ENCODE assay signal across 8 cellular contexts in the genomic region with DNA sequence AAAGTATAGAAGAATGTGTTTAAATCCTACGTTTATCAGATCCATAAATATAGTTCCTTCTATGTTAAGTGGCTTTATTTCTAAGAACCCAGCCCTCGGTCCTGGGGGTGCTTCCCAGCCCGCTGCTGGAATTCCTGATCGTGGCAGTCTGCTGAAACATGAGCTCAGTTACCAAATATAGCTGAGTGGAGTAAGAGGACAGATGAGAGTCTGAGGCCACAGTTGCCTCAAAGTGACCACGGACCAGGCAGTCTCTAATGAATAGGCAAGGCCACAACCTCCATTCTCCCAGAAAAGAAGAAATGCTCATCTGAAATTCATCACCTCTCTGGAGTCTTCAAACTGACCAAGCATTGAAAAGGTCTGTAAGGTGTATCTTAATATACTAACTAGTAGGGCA. TPM values are rescaled to one million over a fixed set of nuclear protein-coding genes. Genes with fewer than 3 reads are reported as not detected.
DNase-seq lines count a peak whose midpoint lies in the region; ATAC-seq, FAIRE-seq and TF ChIP-seq lines count a peak whose summit lies in the region.

A gene (plus strand): TSS at position 219 of the 400 bp plus-strand sequence.

- H3K27ac ChIP-seq in right atrium auricular region (peak within 1 kb of the TSS; percentile 73 to 78), smooth muscle cell (ENCODE audit: low read depth) (peak within 1 kb of the TSS; percentile 58)

- H3K79me2 ChIP-seq in smooth muscle cell (ENCODE audit: low read depth) = no peaks in the 10 kb centered on the region

- H3K9me3 ChIP-seq in right atrium auricular region (no peaks in the 10 kb centered on the region), smooth muscle cell (replicated peaks; ENCODE audit: low read depth) (no peaks in the 10 kb centered on the region)

- H3F3A ChIP-seq in smooth muscle cell (ENCODE audit: low read depth) = no peaks in the 10 kb centered on the region

- H3K4me3 ChIP-seq in astrocyte of the spinal cord (ENCODE audit: low read depth, low read length) (no peak within 1 kb of the TSS), right atrium auricular region (peak within 1 kb of the TSS; percentile 43 to 54), smooth muscle cell (no peak within 1 kb of the TSS)

- H3K36me3 ChIP-seq in right atrium auricular region (no peaks in the 10 kb centered on the region), smooth muscle cell (ENCODE audit: low read depth) (no peaks in the 10 kb centered on the region)

- WGBS in smooth muscle cell (ENCODE audit: low lambda C conversion rate) = 21% methylated on average over 5 of the region's 5 CpGs

- no peak for FAIRE-seq in HTR-8/SVneo (lab: Jason Lieb, UNC)

- peak within 1 kb of the TSS; percentile 45 for H2AFZ ChIP-seq in smooth muscle cell (ENCODE audit: low read depth)

- H3K9ac ChIP-seq in smooth muscle cell (ENCODE audit: low read depth) = peak within 1 kb of the TSS; percentile 24

- DNase-seq in HTR-8/SVneo (ENCODE audit: insufficient read length, low spot score) (peak; percentile 20), astrocyte of the spinal cord (ENCODE audit: low read depth, low spot score) (peak; percentile 51), right atrium auricular region (ENCODE audit: low spot score) (no peak), smooth muscle cell (lab: John Stamatoyannopoulos, UW; ENCODE audit: unreplicated experiment) (no peak), nucleus accumbens (lab: John Stamatoyannopoulos, UW) (no peak), NCI-H1694 (lab: John Stamatoyannopoulos, UW) (no peak)
- no peak for DNase-seq in activated CD4-positive, CD25-positive, alpha-beta regulatory T cell (lab: John Stamatoyannopoulos, UW)

- TF ChIP-seq CTCF in astrocyte of the spinal cord (IDR thresholded peaks at IDR 0.05; ENCODE audit: low read depth, low read length) (no peak), right atrium auricular region (IDR thresholded peaks at IDR 0.05) (no peak), smooth muscle cell (IDR thresholded peaks at IDR 0.05; ENCODE audit: borderline replicate concordance, insufficient read depth, poor library complexity, severe bottlenecking) (no peak)

- no peaks in the 10 kb centered on the region for H4K20me1 ChIP-seq in smooth muscle cell (ENCODE audit: low read depth)

- in situ Hi-C loops in astrocyte of the spinal cord (cut with HindIII; ENCODE audit: low sequenced_read_pairs) = no loop called here

- ATAC-seq in GM18502 (IDR thresholded peaks at IDR 0.05; ENCODE audit: poor library complexity, unreplicated experiment) = no peak

- H3K4me1 ChIP-seq in right atrium auricular region (no peaks in the 10 kb centered on the region), smooth muscle cell (ENCODE audit: low read depth) (peaks cover 11% of the 10 kb centered on the region)

- H3K27me3 ChIP-seq in right atrium auricular region = no peaks in the 10 kb centered on the region
- H3K27me3 ChIP-seq in smooth muscle cell (ENCODE audit: low read depth) = no peaks in the 10 kb centered on the region

- peak within 1 kb of the TSS; percentile 75 for H3K4me2 ChIP-seq in smooth muscle cell

RNA-seq across cellular contexts. Expression of the gene that starts here (rescaled TPM):
- total RNA-seq in right atrium auricular region (100 to 1,000 TPM; 764 to 782 TPM), smooth muscle cell (412 and 415 TPM in 2 replicates)
- polyA plus RNA-seq in smooth muscle cell = 354 and 360 TPM in 2 replicates

Comparison
In these comparisons a context has a peak if more than half of its experiments do, and no peak if none do; other contexts are left out.
1. DNase-seq: peak in HTR-8/SVneo (single experiment) and astrocyte of the spinal cord (single experiment); none in right atrium auricular region (single experiment), smooth muscle cell (single experiment), activated CD4-positive, CD25-positive, alpha-beta regulatory T cell (0 of 4), nucleus accumbens (0 of 56) and NCI-H1694 (single experiment).
2. H3K4me3 ChIP-seq: peak in right atrium auricular region (2 of 2); none in astrocyte of the spinal cord (single experiment) and smooth muscle cell (single experiment).